16 cellular contexts compared by ENCODE assay signal in the genomic region with DNA sequence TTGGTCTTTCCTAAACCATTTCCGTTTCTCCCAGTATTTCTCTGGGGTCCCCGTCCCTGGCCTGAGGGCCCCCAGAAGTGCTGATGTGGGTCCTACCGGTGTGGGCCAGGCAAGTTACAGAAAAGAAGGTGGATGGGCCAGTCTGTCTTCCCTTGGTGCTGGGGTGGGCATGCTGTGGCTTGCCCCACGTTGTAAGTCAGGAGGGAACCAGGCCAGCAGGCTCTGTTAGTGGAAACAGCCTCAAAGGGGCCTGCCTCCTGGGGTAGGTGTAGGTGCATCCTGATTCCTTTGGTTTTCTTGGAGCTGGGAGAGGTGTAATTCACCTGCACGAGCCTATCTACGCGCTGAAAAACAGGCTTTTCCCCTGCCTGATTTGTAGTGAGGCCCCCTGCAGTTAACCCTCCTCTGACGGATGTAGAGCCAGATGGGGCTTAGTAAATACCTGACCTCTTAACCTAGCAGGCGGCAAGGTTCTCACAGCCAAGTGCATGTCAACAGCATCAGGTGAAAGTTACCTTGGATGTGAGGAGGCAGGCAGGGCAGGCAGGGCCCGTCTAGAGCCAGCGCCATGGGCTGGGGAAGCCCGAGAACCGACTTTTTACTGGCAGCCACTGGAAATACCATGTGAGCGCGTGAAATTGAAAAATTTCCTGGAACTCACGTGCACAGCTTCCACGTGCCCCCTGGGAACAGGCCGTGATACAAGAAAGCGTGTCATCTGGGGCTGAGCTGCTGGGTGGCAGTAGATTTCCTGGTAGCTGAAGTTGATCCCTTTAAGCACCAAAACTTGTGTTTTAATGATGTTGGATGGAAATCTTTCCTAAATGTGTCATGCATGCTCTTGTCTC. TPM values are rescaled to one million over a fixed set of nuclear protein-coding genes. Genes with fewer than 3 reads are reported as not detected.
A peak's percentile ranks its signal among the peaks of the same experiment; 100 is the strongest.
DNase-seq lines count a peak whose midpoint lies in the region; ATAC-seq lines count a peak whose summit lies in the region.
"Not testable (repeated sequence)": the region's sequence is repeated elsewhere in the genome, so short reads cannot be mapped to it uniquely, and the experiment has no call there.
"Had no signal": no experiment of that assay in that cellular context is flagged by ENCODE, and none has a peak within 500 bp of the region (broad histone marks: within the 10 kb centered on the region; RNA-seq: fewer than 3 reads in every experiment).

No MANE protein-coding gene starts in this region.

- H3K9me3 Mint-ChIP-seq in CD4-positive, CD25-positive, alpha-beta regulatory T cell; activated T-helper 17 cell treated with anti-CD3 and anti-CD28 coated beads, Interleukin-2, amount 50 U/mL, for 72 hours: not testable (repeated sequence)

- H3K4me3 Mint-ChIP-seq in CD4-positive, CD25-positive, alpha-beta regulatory T cell; activated T-helper 17 cell treated with anti-CD3 and anti-CD28 coated beads, Interleukin-2, amount 50 U/mL, for 72 hours: not testable (repeated sequence)

- not testable (repeated sequence) for H3K36me3 ChIP-seq in CD4-positive, CD25-positive, alpha-beta regulatory T cell (ENCODE audit: control insufficient read depth, insufficient read depth, low read length)

- not testable (repeated sequence) for H3K27ac ChIP-seq in CD4-positive, CD25-positive, alpha-beta regulatory T cell (ENCODE audit: insufficient read depth, low read length, poor library complexity, severe bottlenecking); right cardiac atrium (ENCODE audit: low read length)

- H3K27me3 Mint-ChIP-seq in CD4-positive, CD25-positive, alpha-beta regulatory T cell; activated T-helper 17 cell treated with anti-CD3 and anti-CD28 coated beads, Interleukin-2, amount 50 U/mL, for 72 hours: not testable (repeated sequence)

- not testable (repeated sequence) for H3K9me3 ChIP-seq in CD4-positive, CD25-positive, alpha-beta regulatory T cell (ENCODE audit: control insufficient read depth in 2 of 2, low read length in 2 of 2); right cardiac atrium (ENCODE audit: control insufficient read depth, low read length)

- not testable (repeated sequence) for H3K4me1 Mint-ChIP-seq in CD4-positive, CD25-positive, alpha-beta regulatory T cell; activated T-helper 17 cell treated with anti-CD3 and anti-CD28 coated beads, Interleukin-2, amount 50 U/mL, for 72 hours

- intact Hi-C loops in right cardiac atrium (cut with DNase I) = not testable (repeated sequence)

- 70% methylated on average over 4 of the region's 19 CpGs for WGBS in right cardiac atrium

- H3K36me3 Mint-ChIP-seq in CD4-positive, CD25-positive, alpha-beta regulatory T cell = not testable (repeated sequence)
- peaks cover 15% of the 10 kb centered on the region for H3K36me3 Mint-ChIP-seq in activated T-helper 17 cell treated with anti-CD3 and anti-CD28 coated beads, Interleukin-2, amount 50 U/mL, for 72 hours (ENCODE audit: low read depth)

- not testable (repeated sequence) for H3K4me3 ChIP-seq in CD4-positive, CD25-positive, alpha-beta regulatory T cell (ENCODE audit: low read depth, low read length); right cardiac atrium (ENCODE audit: low read length)

- not testable (repeated sequence) for DNase-seq in CD4-positive, CD25-positive, alpha-beta regulatory T cell; right cardiac atrium

- ATAC-seq in CD4-positive, CD25-positive, alpha-beta regulatory T cell (ENCODE audit: low read depth in 2 of 2) = peak; percentile 24 to 32
- ATAC-seq in GM19023 (IDR thresholded peaks at IDR 0.05; ENCODE audit: unreplicated experiment) (peak; percentile 21), GM21381 (IDR thresholded peaks at IDR 0.05; ENCODE audit: unreplicated experiment) (peak; percentile 17), HG02623 (IDR thresholded peaks at IDR 0.05; ENCODE audit: unreplicated experiment) (peak; percentile 1), HG03064 (IDR thresholded peaks at IDR 0.05; ENCODE audit: low read depth, unreplicated experiment) (peak; percentile 14), HG03460 (IDR thresholded peaks at IDR 0.05; ENCODE audit: unreplicated experiment) (peak; percentile 15), right cardiac atrium (peak; percentile 58 to 71)
- peak; percentile 28 for ATAC-seq in activated T-helper 17 cell treated with anti-CD3 and anti-CD28 coated beads, Interleukin-2, amount 50 U/mL, for 72 hours (replicated peaks)

- not testable (repeated sequence) for H3K27me3 ChIP-seq in CD4-positive, CD25-positive, alpha-beta regulatory T cell (ENCODE audit: control insufficient read depth, insufficient read depth, low read length); right cardiac atrium (ENCODE audit: control insufficient read depth, insufficient read depth)

- H3K27ac Mint-ChIP-seq in CD4-positive, CD25-positive, alpha-beta regulatory T cell; activated T-helper 17 cell treated with anti-CD3 and anti-CD28 coated beads, Interleukin-2, amount 50 U/mL, for 72 hours: not testable (repeated sequence)

- H3K4me1 ChIP-seq in CD4-positive, CD25-positive, alpha-beta regulatory T cell (ENCODE audit: control insufficient read depth, insufficient read depth, low read length, poor library complexity, severe bottlenecking); right cardiac atrium (ENCODE audit: control insufficient read depth, insufficient read depth, low read length): not testable (repeated sequence)

RNA-seq across cellular contexts. Expression of a gene that starts 48.0 kb away (rescaled TPM):
- total RNA-seq in CD4-positive, CD25-positive, alpha-beta regulatory T cell = not detected
- polyA plus RNA-seq in CD4-positive, CD25-positive, alpha-beta regulatory T cell = not detected
- not detected for total RNA-seq in activated T-helper 17 cell treated with anti-CD3 and anti-CD28 coated beads, Interleukin-2, amount 50 U/mL, for 72 hours
- total RNA-seq in right cardiac atrium = not detected
- not detected for polyA plus RNA-seq in right cardiac atrium
- total RNA-seq: astrocyte, Caco-2, cerebellum, H9, HepG2, lower leg skin, MCF 10A, thyroid gland had no signal
- polyA plus RNA-seq: HepG2 had no signal

Comparison
In these comparisons a context has a peak if more than half of its experiments do, and no peak if none do; other contexts are left out.
1. ATAC-seq: peak in every context shown above with its lines; median percentile 64 in right cardiac atrium; 28 in CD4-positive, CD25-positive, alpha-beta regulatory T cell; 28 in activated T-helper 17 cell treated with anti-CD3 and anti-CD28 coated beads, Interleukin-2, amount 50 U/mL, for 72 hours; 21 in GM19023; 17 in GM21381; 15 in HG03460; 14 in HG03064; 1 in HG02623.